1 cellular context compared by ENCODE assay signal in the genomic region with DNA sequence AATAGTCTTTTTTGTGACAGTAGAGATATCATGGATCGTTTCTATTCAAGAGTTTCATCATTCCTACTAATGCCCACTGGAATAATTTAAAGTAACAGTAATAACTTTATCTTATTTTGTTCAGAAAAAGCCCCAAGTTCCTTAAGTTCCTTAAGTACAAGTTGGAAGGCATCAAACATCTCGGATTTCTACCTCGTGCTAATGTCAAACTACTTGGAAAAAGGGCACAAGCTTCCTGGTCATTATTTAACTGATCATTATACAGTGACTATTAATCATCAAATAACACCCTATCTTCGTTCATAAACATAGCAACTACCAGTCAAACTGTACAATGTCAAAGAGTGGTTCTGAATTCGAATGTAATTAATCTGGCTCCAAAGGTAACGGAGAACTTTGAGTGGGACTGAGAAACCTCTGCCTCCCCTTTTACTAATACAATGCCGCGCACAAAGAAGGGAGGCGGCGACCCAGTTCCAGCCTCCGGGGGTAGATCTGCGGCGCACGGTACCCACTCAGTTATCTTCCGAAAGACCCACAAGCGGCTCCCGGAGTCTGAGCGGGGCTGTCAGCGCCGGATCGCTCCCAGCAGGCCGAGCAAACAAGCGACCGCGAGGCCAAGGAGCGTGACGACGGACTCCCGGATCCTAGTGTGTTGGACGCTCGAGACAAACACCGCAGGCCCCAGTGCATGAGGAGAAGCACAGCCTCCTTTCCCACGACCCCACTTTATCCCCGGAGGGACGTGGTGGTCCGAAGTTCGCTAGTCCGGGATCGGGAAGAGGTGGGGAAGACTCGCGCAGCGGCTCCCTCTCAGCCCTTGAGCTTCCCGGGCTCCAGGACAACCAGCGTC.
TF ChIP-seq lines count a peak whose summit lies in the region.

No MANE protein-coding gene starts in this region.

TF ChIP-seq in HepG2, 621 proteins besides CTCF, POLR2A, EP300 and RAD21 (continued from another document and continues in another):
- TF ChIP-seq, protein P1, sequence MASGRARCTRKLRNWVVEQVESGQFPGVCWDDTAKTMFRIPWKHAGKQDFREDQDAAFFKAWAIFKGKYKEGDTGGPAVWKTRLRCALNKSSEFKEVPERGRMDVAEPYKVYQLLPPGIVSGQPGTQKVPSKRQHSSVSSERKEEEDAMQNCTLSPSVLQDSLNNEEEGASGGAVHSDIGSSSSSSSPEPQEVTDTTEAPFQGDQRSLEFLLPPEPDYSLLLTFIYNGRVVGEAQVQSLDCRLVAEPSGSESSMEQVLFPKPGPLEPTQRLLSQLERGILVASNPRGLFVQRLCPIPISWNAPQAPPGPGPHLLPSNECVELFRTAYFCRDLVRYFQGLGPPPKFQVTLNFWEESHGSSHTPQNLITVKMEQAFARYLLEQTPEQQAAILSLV (CRISPR knock-in tag; IDR thresholded peaks at IDR 0.05; ENCODE audit: borderline replicate concordance), result peak; percentile 89
- TF ChIP-seq PAWR (CRISPR knock-in tag; IDR thresholded peaks at IDR 0.05; ENCODE audit: borderline replicate concordance), result no peak
- no peak for TF ChIP-seq RFX1 (IDR thresholded peaks at IDR 0.05)
- TF ChIP-seq ZNF605 (CRISPR knock-in tag; IDR thresholded peaks at IDR 0.05), result peak; percentile 83; the same call in 1 of the 2 replicates
- TF ChIP-seq ZNF678 (CRISPR knock-in tag; IDR thresholded peaks at IDR 0.05), result no peak
- TF ChIP-seq PBX2 (CRISPR knock-in tag; IDR thresholded peaks at IDR 0.05), result no peak
- no peak for TF ChIP-seq ZNF652 (CRISPR knock-in tag; IDR thresholded peaks at IDR 0.05; ENCODE audit: borderline replicate concordance, low read depth)
- TF ChIP-seq ZNF510 (CRISPR knock-in tag; IDR thresholded peaks at IDR 0.05; ENCODE audit: low read depth), result no peak
- TF ChIP-seq ZBTB3 (CRISPR knock-in tag; IDR thresholded peaks at IDR 0.05; ENCODE audit: borderline replicate concordance, low read depth), result no peak
- TF ChIP-seq ZBTB10 (CRISPR knock-in tag; IDR thresholded peaks at IDR 0.05; ENCODE audit: borderline replicate concordance), result no peak
- TF ChIP-seq PCBP1 (IDR thresholded peaks at IDR 0.05; ENCODE audit: borderline replicate concordance, low read depth, low read length), result no peak
- no peak for TF ChIP-seq EHMT2 (IDR thresholded peaks at IDR 0.05; ENCODE audit: borderline replicate concordance, low read depth, low read length)
- TF ChIP-seq, protein P2, sequence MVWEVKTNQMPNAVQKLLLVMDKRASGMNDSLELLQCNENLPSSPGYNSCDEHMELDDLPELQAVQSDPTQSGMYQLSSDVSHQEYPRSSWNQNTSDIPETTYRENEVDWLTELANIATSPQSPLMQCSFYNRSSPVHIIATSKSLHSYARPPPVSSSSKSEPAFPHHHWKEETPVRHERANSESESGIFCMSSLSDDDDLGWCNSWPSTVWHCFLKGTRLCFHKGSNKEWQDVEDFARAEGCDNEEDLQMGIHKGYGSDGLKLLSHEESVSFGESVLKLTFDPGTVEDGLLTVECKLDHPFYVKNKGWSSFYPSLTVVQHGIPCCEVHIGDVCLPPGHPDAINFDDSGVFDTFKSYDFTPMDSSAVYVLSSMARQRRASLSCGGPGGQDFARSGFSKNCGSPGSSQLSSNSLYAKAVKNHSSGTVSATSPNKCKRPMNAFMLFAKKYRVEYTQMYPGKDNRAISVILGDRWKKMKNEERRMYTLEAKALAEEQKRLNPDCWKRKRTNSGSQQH (CRISPR knock-in tag; IDR thresholded peaks at IDR 0.05; ENCODE audit: low read depth), result no peak
- TF ChIP-seq BRD4 (CRISPR knock-in tag; IDR thresholded peaks at IDR 0.05), result no peak
- no peak for TF ChIP-seq SP2 (CRISPR knock-in tag; IDR thresholded peaks at IDR 0.05)
- TF ChIP-seq SKIL (CRISPR knock-in tag; IDR thresholded peaks at IDR 0.05; ENCODE audit: borderline replicate concordance), result no peak
- TF ChIP-seq IKZF4 (CRISPR knock-in tag; IDR thresholded peaks at IDR 0.05; ENCODE audit: borderline replicate concordance, low read depth, not compliant biosample characterization), result peak; percentile 52
- 0 out of 2 replicates have a peak, but pooled peaks have one; percentile 12 for TF ChIP-seq CHCHD3 (CRISPR knock-in tag; IDR thresholded peaks at IDR 0.05)
- TF ChIP-seq RBM22 (optimal IDR thresholded peaks at IDR 0.05; ENCODE audit: low read length), result no peak
- no peak for TF ChIP-seq SKI (IDR thresholded peaks at IDR 0.05; ENCODE audit: partially characterized antibody)
- TF ChIP-seq ZKSCAN8 (CRISPR knock-in tag; IDR thresholded peaks at IDR 0.05; ENCODE audit: borderline replicate concordance), result no peak
- TF ChIP-seq BHLHE40 (IDR thresholded peaks at IDR 0.05; ENCODE audit: low read length), result 0 out of 2 replicates have a peak, but pooled peaks have one; percentile 7
- TF ChIP-seq ZNF33A (CRISPR knock-in tag; IDR thresholded peaks at IDR 0.05; ENCODE audit: borderline replicate concordance), result no peak
- TF ChIP-seq FOXO4 (CRISPR knock-in tag; conservative IDR thresholded peaks at IDR 0.05), result no peak
- TF ChIP-seq, protein P3, sequence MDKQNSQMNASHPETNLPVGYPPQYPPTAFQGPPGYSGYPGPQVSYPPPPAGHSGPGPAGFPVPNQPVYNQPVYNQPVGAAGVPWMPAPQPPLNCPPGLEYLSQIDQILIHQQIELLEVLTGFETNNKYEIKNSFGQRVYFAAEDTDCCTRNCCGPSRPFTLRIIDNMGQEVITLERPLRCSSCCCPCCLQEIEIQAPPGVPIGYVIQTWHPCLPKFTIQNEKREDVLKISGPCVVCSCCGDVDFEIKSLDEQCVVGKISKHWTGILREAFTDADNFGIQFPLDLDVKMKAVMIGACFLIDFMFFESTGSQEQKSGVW (CRISPR knock-in tag; IDR thresholded peaks at IDR 0.05; ENCODE audit: borderline replicate concordance), result no peak
- TF ChIP-seq, protein P4, sequence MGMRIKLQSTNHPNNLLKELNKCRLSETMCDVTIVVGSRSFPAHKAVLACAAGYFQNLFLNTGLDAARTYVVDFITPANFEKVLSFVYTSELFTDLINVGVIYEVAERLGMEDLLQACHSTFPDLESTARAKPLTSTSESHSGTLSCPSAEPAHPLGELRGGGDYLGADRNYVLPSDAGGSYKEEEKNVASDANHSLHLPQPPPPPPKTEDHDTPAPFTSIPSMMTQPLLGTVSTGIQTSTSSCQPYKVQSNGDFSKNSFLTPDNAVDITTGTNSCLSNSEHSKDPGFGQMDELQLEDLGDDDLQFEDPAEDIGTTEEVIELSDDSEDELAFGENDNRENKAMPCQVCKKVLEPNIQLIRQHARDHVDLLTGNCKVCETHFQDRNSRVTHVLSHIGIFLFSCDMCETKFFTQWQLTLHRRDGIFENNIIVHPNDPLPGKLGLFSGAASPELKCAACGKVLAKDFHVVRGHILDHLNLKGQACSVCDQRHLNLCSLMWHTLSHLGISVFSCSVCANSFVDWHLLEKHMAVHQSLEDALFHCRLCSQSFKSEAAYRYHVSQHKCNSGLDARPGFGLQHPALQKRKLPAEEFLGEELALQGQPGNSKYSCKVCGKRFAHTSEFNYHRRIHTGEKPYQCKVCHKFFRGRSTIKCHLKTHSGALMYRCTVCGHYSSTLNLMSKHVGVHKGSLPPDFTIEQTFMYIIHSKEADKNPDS (CRISPR knock-in tag; IDR thresholded peaks at IDR 0.05), result no peak
- no peak for TF ChIP-seq TEAD3 (CRISPR knock-in tag; optimal IDR thresholded peaks at IDR 0.05; ENCODE audit: borderline replicate concordance)
- TF ChIP-seq DPF2 (CRISPR knock-in tag; IDR thresholded peaks at IDR 0.05; ENCODE audit: borderline replicate concordance, low read depth), result no peak
- TF ChIP-seq THAP9 (CRISPR knock-in tag; IDR thresholded peaks at IDR 0.05; ENCODE audit: borderline replicate concordance), result peak; percentile 49; the same call in 1 of the 2 replicates
- TF ChIP-seq KLF13 (CRISPR knock-in tag; IDR thresholded peaks at IDR 0.05), result no peak
- TF ChIP-seq ZNF296 (CRISPR knock-in tag; conservative IDR thresholded peaks at IDR 0.05), result no peak
- no peak for TF ChIP-seq ZNF34 (CRISPR knock-in tag; IDR thresholded peaks at IDR 0.05; ENCODE audit: borderline replicate concordance)
- TF ChIP-seq ZNF326 (CRISPR knock-in tag; IDR thresholded peaks at IDR 0.05; ENCODE audit: borderline replicate concordance), result no peak
- TF ChIP-seq ATF6 (CRISPR knock-in tag; conservative IDR thresholded peaks at IDR 0.05), result no peak
- TF ChIP-seq ZNF225 (CRISPR knock-in tag; IDR thresholded peaks at IDR 0.05), result peak; percentile 80; the same call in 1 of the 2 replicates
